Comparison of ENCODE assay signal across 21 cellular contexts in genomic region chr11:95776859-95777258, GRCh38. TPM values are rescaled to one million over a fixed set of nuclear protein-coding genes. Genes with fewer than 3 reads are reported as not detected.
DNase-seq lines count a peak whose midpoint lies in the region; ATAC-seq, FAIRE-seq and TF ChIP-seq lines count a peak whose summit lies in the region.
"Had no signal": no experiment of that assay in that cellular context is flagged by ENCODE, and none has a peak within 500 bp of the region (broad histone marks: within the 10 kb centered on the region; RNA-seq: fewer than 3 reads in every experiment).

No MANE protein-coding gene starts in this region.

- H3K27ac ChIP-seq in kidney (ENCODE audit: low read depth in 2 of 2, low read length in 2 of 2) (no peak overlapping the region), substantia nigra (ENCODE audit: low read depth, low read length, poor library complexity, severe bottlenecking) (peak overlapping the region; percentile 10), stomach (no peak overlapping the region)
- H3K27ac ChIP-seq: 22Rv1 had no signal

- no peaks in the 10 kb centered on the region for H3K9me3 ChIP-seq in kidney (ENCODE audit: control insufficient read depth in 1 of 2, low read length in 2 of 2)
- no peaks in the 10 kb centered on the region for H3K9me3 ChIP-seq in stomach

- peaks cover 14% of the 10 kb centered on the region for H3K4me1 Mint-ChIP-seq in activated T-cell treated with anti-CD3 and anti-CD28 coated beads, Interleukin-2, amount 50 U/mL, for 72 hours (ENCODE audit: low read depth)
- peaks cover 28% of the 10 kb centered on the region for H3K4me1 Mint-ChIP-seq in activated CD4-positive, alpha-beta T cell treated with anti-CD3 and anti-CD28 coated beads, Interleukin-2, amount 10 ng/mL, durations not matched to agents 7 days and 5 days
- H3K4me1 Mint-ChIP-seq: GM23338 had no signal

- H3K36me3 Mint-ChIP-seq in activated T-cell treated with anti-CD3 and anti-CD28 coated beads, Interleukin-2, amount 50 U/mL, for 72 hours (ENCODE audit: insufficient read depth in 2 of 2) = peaks cover 4 to 38% of the 10 kb centered on the region in 2 donors
- H3K36me3 Mint-ChIP-seq in activated CD4-positive, alpha-beta T cell treated with anti-CD3 and anti-CD28 coated beads, Interleukin-2, amount 10 ng/mL, durations not matched to agents 7 days and 5 days (ENCODE audit: low read depth) = peaks cover 66% of the 10 kb centered on the region

- no peak for DNase-seq in activated T-cell treated with anti-CD3 and anti-CD28 coated beads, Interleukin-2, amount 50 U/mL, for 72 hours
- DNase-seq in activated T-cell treated with anti-CD3 and anti-CD28 coated beads for 4 hours (no peak), SK-MEL-5 (ENCODE audit: low read depth, low spot score) (peak; percentile 74), kidney (no peak), substantia nigra (lab: John Stamatoyannopoulos, UW) (no peak), NCI-H510A treated with DMSO at 0.1 percent for 48 hours (lab: John Stamatoyannopoulos, UW) (no peak), stomach (no peak)
- no peak for DNase-seq in activated CD4-positive, alpha-beta T cell treated with anti-CD3 and anti-CD28 coated beads, Interleukin-2, amount 10 ng/mL, durations not matched to agents 7 days and 5 days
- DNase-seq: CD4-positive, CD25-positive, alpha-beta regulatory T cell; COR-L47; H9; MV-4-11; NCI-H1105; NCI-H1436 treated with DMSO at 0.1 percent for 48 hours; NCI-H187 treated with DMSO at 0.1 percent for 48 hours; NCI-H524 treated with DMSO at 0.1 percent for 48 hours; NCI-H774 had no signal

- H3K4me3 Mint-ChIP-seq in activated T-cell treated with anti-CD3 and anti-CD28 coated beads, Interleukin-2, amount 50 U/mL, for 72 hours = no peak overlapping the region
- H3K4me3 Mint-ChIP-seq in activated CD4-positive, alpha-beta T cell treated with anti-CD3 and anti-CD28 coated beads, Interleukin-2, amount 10 ng/mL, durations not matched to agents 7 days and 5 days = no peak overlapping the region
- H3K4me3 Mint-ChIP-seq: CD4-positive, CD25-positive, alpha-beta regulatory T cell; GM23338; H9 had no signal

- TF ChIP-seq POLR2A in stomach (IDR thresholded peaks at IDR 0.05) = no peak

- H3K9ac ChIP-seq in kidney (ENCODE audit: low read length in 2 of 2) = no peak overlapping the region

- H3K27me3 Mint-ChIP-seq in activated T-cell treated with anti-CD3 and anti-CD28 coated beads, Interleukin-2, amount 50 U/mL, for 72 hours (ENCODE audit: low read depth) = no peaks in the 10 kb centered on the region
- no peaks in the 10 kb centered on the region for H3K27me3 Mint-ChIP-seq in activated CD4-positive, alpha-beta T cell treated with anti-CD3 and anti-CD28 coated beads, Interleukin-2, amount 10 ng/mL, durations not matched to agents 7 days and 5 days
- H3K27me3 Mint-ChIP-seq: CD4-positive, CD25-positive, alpha-beta regulatory T cell had no signal

- H3K4me1 ChIP-seq in kidney (ENCODE audit: control insufficient read depth in 1 of 2, insufficient read depth in 1 of 2, low read depth in 1 of 2, low read length in 2 of 2) (no peaks in the 10 kb centered on the region), stomach (peaks cover 0 to 3% (median 1%) of the 10 kb centered on the region in 4 donors)

- TF ChIP-seq EP300 in stomach (IDR thresholded peaks at IDR 0.05) = no peak

- peak; percentile 11 for FAIRE-seq in kidney (lab: Jason Lieb, UNC)
- FAIRE-seq: G401.6, RCC 7860 had no signal

- peaks cover 24% of the 10 kb centered on the region in 2 donors for H3K36me3 ChIP-seq in kidney (ENCODE audit: control insufficient read depth in 1 of 2, insufficient read depth in 2 of 2, low read length in 2 of 2)
- H3K36me3 ChIP-seq in stomach = peaks cover 22 to 100% (median 97%) of the 10 kb centered on the region in 4 donors

- ATAC-seq in activated T-cell treated with anti-CD3 and anti-CD28 coated beads, Interleukin-2, amount 50 U/mL, for 72 hours (replicated peaks in 1 of 2) = no peak
- ATAC-seq: GM23338 had no signal

- CTCF ChIA-PET in activated CD4-positive, alpha-beta T cell treated with anti-CD3 and anti-CD28 coated beads, Interleukin-2, amount 10 ng/mL, durations not matched to agents 7 days and 5 days (lab: Charles Lee) = interaction anchor here (1.1 kb wide), 1 partner anchor 9 kb away, joined by 3 read pairs; no protein-coding TSS in a partner anchor

- intact Hi-C loops in kidney (cut with DNase I) (no loop called here), stomach (cut with DNase I; ENCODE audit: low total_unique reads) (no loop called here)

- H3K9me3 Mint-ChIP-seq in activated T-cell treated with anti-CD3 and anti-CD28 coated beads, Interleukin-2, amount 50 U/mL, for 72 hours = no peaks in the 10 kb centered on the region
- H3K9me3 Mint-ChIP-seq in activated CD4-positive, alpha-beta T cell treated with anti-CD3 and anti-CD28 coated beads, Interleukin-2, amount 10 ng/mL, durations not matched to agents 7 days and 5 days = no peaks in the 10 kb centered on the region
- H3K9me3 Mint-ChIP-seq: CD4-positive, CD25-positive, alpha-beta regulatory T cell; GM23338; H9 had no signal

- POLR2A ChIA-PET in activated CD4-positive, alpha-beta T cell treated with anti-CD3 and anti-CD28 coated beads, Interleukin-2, amount 10 ng/mL, durations not matched to agents 7 days and 5 days (lab: Charles Lee) = no interaction called here

- peak overlapping the region; percentile 65 for H3K27ac Mint-ChIP-seq in activated T-cell treated with anti-CD3 and anti-CD28 coated beads, Interleukin-2, amount 50 U/mL, for 72 hours
- H3K27ac Mint-ChIP-seq in activated CD4-positive, alpha-beta T cell treated with anti-CD3 and anti-CD28 coated beads, Interleukin-2, amount 10 ng/mL, durations not matched to agents 7 days and 5 days = no peak overlapping the region
- H3K27ac Mint-ChIP-seq: GM23338, H9 had no signal

- TF ChIP-seq CTCF in kidney (IDR thresholded peaks at IDR 0.05; ENCODE audit: borderline replicate concordance, extremely low read depth, insufficient read depth) (no peak), stomach (IDR thresholded peaks at IDR 0.05) (no peak)

- H3K4me3 ChIP-seq in kidney (ENCODE audit: low read length in 2 of 2) = no peak overlapping the region
- no peak overlapping the region for H3K4me3 ChIP-seq in stomach
- H3K4me3 ChIP-seq: GM23338 had no signal

- no peaks in the 10 kb centered on the region for H3K27me3 ChIP-seq in stomach

- in situ Hi-C loops in SK-MEL-5 (cut with HindIII; ENCODE audit: low pct_unique_long_range_greater_than_20kb, low sequenced_read_pairs) = no loop called here

RNA-seq across cellular contexts. Expression of gene FAM76B, which starts 12.7 kb away (rescaled TPM):
- total RNA-seq in activated T-cell treated with anti-CD3 and anti-CD28 coated beads, Interleukin-2, amount 50 U/mL, for 72 hours = 10 to 100 TPM; 60.6 to 64.0 TPM
- 16.2 and 19.2 TPM in 2 replicates for total RNA-seq in SK-MEL-5 (2014; rRNA removed; shearing (Covaris generic))
- polyA plus RNA-seq in SK-MEL-5 (2015; cell fraction: cytosol; rRNA removed) = 8.8 and 15.5 TPM in 2 replicates
- 156 and 216 TPM in 2 replicates for polyA plus RNA-seq in SK-MEL-5 (2015; cell fraction: nucleus; rRNA removed)
- total RNA-seq in kidney = 26.5 TPM
- 3.9 TPM for polyA plus RNA-seq in kidney (ENCODE audit: insufficient read depth, low read depth, low replicate concordance)
- total RNA-seq in activated CD4-positive, alpha-beta T cell treated with anti-CD3 and anti-CD28 coated beads, Interleukin-2, amount 10 ng/mL, durations not matched to agents 7 days and 5 days = 10 to 100 TPM; 51.6 to 71.2 TPM
- 100 to 1,000 TPM in 1 of 5 donors, 10 to 100 TPM in 4; 31.2 to 207 (median 75.8) TPM for total RNA-seq in stomach
- polyA plus RNA-seq in stomach = 10 to 100 TPM in 1 of 3 donors, 1 to 10 TPM in 2; 4.0 to 11.9 (median 7.3) TPM

RNA-seq across cellular contexts. Expression of gene CEP57, which starts 13.4 kb away (rescaled TPM):
- total RNA-seq in activated T-cell treated with anti-CD3 and anti-CD28 coated beads, Interleukin-2, amount 50 U/mL, for 72 hours = 100 to 1,000 TPM; 159 to 168 TPM
- 36.0 and 36.9 TPM in 2 replicates for total RNA-seq in SK-MEL-5 (2014; rRNA removed; shearing (Covaris generic))
- 15.6 and 16.1 TPM in 2 replicates for polyA plus RNA-seq in SK-MEL-5 (2015; cell fraction: cytosol; rRNA removed)
- 43.4 and 47.2 TPM in 2 replicates for polyA plus RNA-seq in SK-MEL-5 (2015; cell fraction: nucleus; rRNA removed)
- total RNA-seq in kidney (33.4 TPM), stomach (100 to 1,000 TPM in 1 of 5 donors, 10 to 100 TPM in 4; 24.5 to 125 (median 43.3) TPM)
- polyA plus RNA-seq in kidney (ENCODE audit: insufficient read depth, low read depth, low replicate concordance) (14.9 TPM), stomach (10 to 100 TPM; 12.0 to 21.1 (median 14.1) TPM)
- 10 to 100 TPM; 67.7 to 73.2 TPM for total RNA-seq in activated CD4-positive, alpha-beta T cell treated with anti-CD3 and anti-CD28 coated beads, Interleukin-2, amount 10 ng/mL, durations not matched to agents 7 days and 5 days
